Comparison of ENCODE assay signal across 19 cellular contexts in genomic region chr13:68473834-68474326, GRCh38.
DNase-seq lines count a peak whose midpoint lies in the region; ATAC-seq, FAIRE-seq and TF ChIP-seq lines count a peak whose summit lies in the region.
"Had no signal": no experiment of that assay in that cellular context is flagged by ENCODE, and none has a peak within 500 bp of the region (broad histone marks: within the 10 kb centered on the region; RNA-seq: fewer than 3 reads in every experiment).

No MANE protein-coding gene starts in this region.

- H3K9me3 ChIP-seq in SK-N-SH = no peaks in the 10 kb centered on the region
- no peaks in the 10 kb centered on the region for H3K9me3 ChIP-seq in pancreas
- H3K9me3 ChIP-seq: BLaER1, Caco-2, HAP-1 had no signal

- H3K4me1 ChIP-seq in SK-N-SH (ENCODE audit: control insufficient read depth in 1 of 2, insufficient read depth in 2 of 2, low read depth in 1 of 2, low read length in 1 of 2) = no peaks in the 10 kb centered on the region
- H3K4me1 ChIP-seq in pancreas = no peaks in the 10 kb centered on the region
- H3K4me1 ChIP-seq: BLaER1, Caco-2, HAP-1 had no signal

- intact Hi-C loops in pancreas (cut with DNase I) = no loop called here
- intact Hi-C loops in posterior vena cava (cut with DNase I) = no loop called here

- ATAC-seq in SK-N-SH treated with all-trans-retinoic acid at 6 μM for 48 hours (no peak), pancreas (no peak)
- ATAC-seq: CD8-positive, alpha-beta T cell had no signal

- H3K27ac ChIP-seq in SK-N-SH (ENCODE audit: low read depth in 2 of 2, low read length in 1 of 2) (no peak overlapping the region), pancreas (no peak overlapping the region)
- H3K27ac ChIP-seq: 22Rv1, BLaER1, C4-2B had no signal

- peak; percentile 86 for FAIRE-seq in endometrium (lab: Jason Lieb, UNC)
- FAIRE-seq in pancreas (lab: Jason Lieb, UNC) = peak; percentile 9
- FAIRE-seq: GM12892, H54 had no signal

- DNase-seq in SK-N-SH = no peak
- no peak for DNase-seq in pancreas
- no peak for DNase-seq in amygdala (lab: John Stamatoyannopoulos, UW)
- DNase-seq in posterior vena cava (ENCODE audit: low spot score) = no peak
- DNase-seq in stimulated activated CD4-positive, alpha-beta T cell treated with anti-CD3 and anti-CD28 coated beads, Interleukin-15, amount 100 ng/mL, for 24 hours = no peak
- DNase-seq: Caco-2; CD4-positive, CD25-positive, alpha-beta regulatory T cell; CD8-positive, alpha-beta T cell; DMS153; DND-41; GOT3 had no signal

- no peaks in the 10 kb centered on the region for H3K9me2 ChIP-seq in SK-N-SH

- H3K79me2 ChIP-seq in SK-N-SH (ENCODE audit: insufficient read depth) = no peaks in the 10 kb centered on the region

- no peak overlapping the region for H2AFZ ChIP-seq in SK-N-SH (ENCODE audit: low read depth)

- no peaks in the 10 kb centered on the region for H3K36me3 ChIP-seq in SK-N-SH (replicated peaks in 1 of 2; ENCODE audit: control insufficient read depth in 1 of 2, insufficient read depth in 2 of 2, low read length in 1 of 2)
- H3K36me3 ChIP-seq in pancreas = no peaks in the 10 kb centered on the region
- H3K36me3 ChIP-seq: BLaER1, HAP-1 had no signal

- no peak overlapping the region for H3K4me2 ChIP-seq in SK-N-SH
- H3K4me2 ChIP-seq: BLaER1 had no signal

- no peak for TF ChIP-seq RAD21 in SK-N-SH (IDR thresholded peaks at IDR 0.05; ENCODE audit: low read length)

- no peak overlapping the region for H3K4me3 ChIP-seq in SK-N-SH (ENCODE audit: low read depth in 2 of 2, low read length in 1 of 2)
- H3K4me3 ChIP-seq in pancreas = no peak overlapping the region
- H3K4me3 ChIP-seq: BLaER1, HAP-1 had no signal

- H3F3A ChIP-seq in SK-N-SH (replicated peaks; ENCODE audit: insufficient read depth) = no peaks in the 10 kb centered on the region

- 68% methylated on average over 1 of the region's 1 CpG for WGBS in SK-N-SH (ENCODE audit: low lambda C conversion rate)
- WGBS in pancreas, 2 donors = 68 to 83% methylated on average over 1 of the region's 1 CpG

- CTCF ChIA-PET in SK-N-SH (lab: Yijun Ruan, JAX) = no interaction called here

- TF ChIP-seq CTCF in SK-N-SH (IDR thresholded peaks at IDR 0.05) = no peak
- TF ChIP-seq CTCF in pancreas (IDR thresholded peaks at IDR 0.05) = no peak

- H3K27me3 ChIP-seq in SK-N-SH (ENCODE audit: insufficient read depth) (no peaks in the 10 kb centered on the region), pancreas (no peaks in the 10 kb centered on the region)
- H3K27me3 ChIP-seq: BLaER1 had no signal

- POLR2A ChIA-PET in SK-N-SH (lab: Yijun Ruan, JAX) = no interaction called here

- H3K9ac ChIP-seq in SK-N-SH = no peak overlapping the region
- H3K9ac ChIP-seq: BLaER1 had no signal

- no peak for TF ChIP-seq EP300 in SK-N-SH (IDR thresholded peaks at IDR 0.05; ENCODE audit: borderline replicate concordance in 1 of 2, low read depth in 1 of 2, low read length in 1 of 2)

- H4K20me1 ChIP-seq in SK-N-SH (ENCODE audit: insufficient read depth) = no peaks in the 10 kb centered on the region
- H4K20me1 ChIP-seq: BLaER1 had no signal

TF ChIP-seq in SK-N-SH treated with all-trans-retinoic acid at 6 μM for 48 hours, 23 proteins besides CTCF, POLR2A, EP300 and RAD21 (continues in another document):
- TF ChIP-seq TOX (CRISPR knock-in tag; IDR thresholded peaks at IDR 0.05; ENCODE audit: borderline replicate concordance) (no peak), ZC3H10 (CRISPR knock-in tag; IDR thresholded peaks at IDR 0.05) (no peak), RARB (CRISPR knock-in tag; IDR thresholded peaks at IDR 0.05) (no peak), PPARA (CRISPR knock-in tag; IDR thresholded peaks at IDR 0.05; ENCODE audit: borderline replicate concordance) (no peak), CREB5 (CRISPR knock-in tag; IDR thresholded peaks at IDR 0.05; ENCODE audit: low read depth) (no peak), ZNF8 (CRISPR knock-in tag; IDR thresholded peaks at IDR 0.05) (no peak), TSHZ2 (CRISPR knock-in tag; IDR thresholded peaks at IDR 0.05) (no peak), SNAI2 (CRISPR knock-in tag; IDR thresholded peaks at IDR 0.05) (no peak)

TF ChIP-seq in SK-N-SH, 30 proteins besides CTCF, POLR2A, EP300 and RAD21:
- no peak for TF ChIP-seq GATA2 (CRISPR knock-in tag; IDR thresholded peaks at IDR 0.05)
- no peak for TF ChIP-seq PBX3 (IDR thresholded peaks at IDR 0.05)
- TF ChIP-seq FOSL2 (IDR thresholded peaks at IDR 0.05; ENCODE audit: borderline replicate concordance, low read depth) = no peak
- no peak for TF ChIP-seq USF1 (IDR thresholded peaks at IDR 0.05; ENCODE audit: borderline replicate concordance, low read depth)
- no peak for TF ChIP-seq CHD2 (IDR thresholded peaks at IDR 0.05; ENCODE audit: low read length, partially characterized antibody)
- TF ChIP-seq ELF1 (IDR thresholded peaks at IDR 0.05) = no peak
- no peak for TF ChIP-seq MEF2A (IDR thresholded peaks at IDR 0.05; ENCODE audit: borderline replicate concordance, low read depth)
- no peak for TF ChIP-seq NFIC (IDR thresholded peaks at IDR 0.05; ENCODE audit: borderline replicate concordance)
- no peak for TF ChIP-seq REST (IDR thresholded peaks at IDR 0.05; ENCODE audit: low read depth, low read length)
- no peak for TF ChIP-seq SIN3A (IDR thresholded peaks at IDR 0.05; ENCODE audit: borderline replicate concordance, low read depth, low read length)
- TF ChIP-seq NRF1 (IDR thresholded peaks at IDR 0.05; ENCODE audit: low read depth, low read length) = no peak
- TF ChIP-seq EZH2phosphoT487 (IDR thresholded peaks at IDR 0.05; ENCODE audit: borderline replicate concordance, low read depth) = no peak
- TF ChIP-seq USF2 (IDR thresholded peaks at IDR 0.05; ENCODE audit: borderline replicate concordance, low read depth, low read length) = no peak
